ENCODE assay signal across 8 cellular contexts in genomic region chr1:94854458-94855306, GRCh38. TPM values are rescaled to one million over a fixed set of nuclear protein-coding genes. Genes with fewer than 3 reads are reported as not detected.
DNase-seq lines count a peak whose midpoint lies in the region; ATAC-seq lines count a peak whose summit lies in the region.

No MANE protein-coding gene starts in this region.

- H3K36me3 ChIP-seq in esophagus (ENCODE audit: control insufficient read depth in 2 of 2, insufficient read depth in 2 of 2, low read length in 1 of 2): no peaks in the 10 kb centered on the region

- in situ Hi-C loops in Caki2 (cut with HindIII; ENCODE audit: low pct_unique_long_range_greater_than_20kb, low sequenced_read_pairs): no loop called here

- peak; percentile 64 for DNase-seq in Caki2 (ENCODE audit: low read depth)
- peak; percentile 94 for DNase-seq in HT1080 (ENCODE audit: low read depth)
- DNase-seq in NOMO-1 treated with DMSO at 0.1 percent for 48 hours (lab: John Stamatoyannopoulos, UW; ENCODE audit: unreplicated experiment): peak; percentile 78
- DNase-seq in activated CD8-positive, alpha-beta memory T cell treated with anti-CD3 and anti-CD28 coated beads, Interleukin-2, amount 50 U/mL, for 4 hours: peak; percentile 74
- peak; percentile 91 for DNase-seq in mucosa of gallbladder (ENCODE audit: low spot score)
- DNase-seq in stimulated activated CD8-positive, alpha-beta memory T cell treated with anti-CD3 and anti-CD28 coated beads, Interleukin-4, amount 100 ng/mL, for 1 hour (ENCODE audit: low read depth in 2 of 2, low spot score in 1 of 2): peak; percentile 24 to 44

- no peaks in the 10 kb centered on the region for H3K27me3 ChIP-seq in esophagus (ENCODE audit: control insufficient read depth in 1 of 2, insufficient read depth in 2 of 2, low read length in 2 of 2)

- no peaks in the 10 kb centered on the region for H3K4me1 ChIP-seq in esophagus (ENCODE audit: control insufficient read depth in 2 of 2, insufficient read depth in 2 of 2, low read length in 1 of 2)

- no peaks in the 10 kb centered on the region for H3K9me3 ChIP-seq in esophagus (ENCODE audit: control insufficient read depth in 2 of 2, insufficient read depth in 1 of 2, low read depth in 1 of 2, low read length in 1 of 2)

- H3K27ac ChIP-seq in esophagus (ENCODE audit: low read depth in 2 of 2, low read length in 1 of 2): peak overlapping the region; percentile 83 to 89

- ATAC-seq in GM21381 (IDR thresholded peaks at IDR 0.05; ENCODE audit: unreplicated experiment): peak; percentile 97

- WGBS in esophagus, 2 donors: 9 to 14% methylated on average over 20 to 21 of the region's 21 CpGs

- H3K4me3 ChIP-seq in esophagus (ENCODE audit: low read depth in 1 of 2, low read length in 2 of 2): peak overlapping the region; percentile 7 to 34

RNA-seq across cellular contexts. Expression of gene SLC44A3, which starts 34.5 kb away (rescaled TPM):
- total RNA-seq in Caki2 (2014; rRNA removed; shearing (Covaris generic); ENCODE audit: low replicate concordance): 3.1 and 4.4 TPM in 2 replicates
- 0.30 and 0.31 TPM in 2 replicates for total RNA-seq in HT1080 (2014; rRNA removed; shearing (Covaris generic))
- polyA plus RNA-seq in HT1080 (2015; cell fraction: cytosol; rRNA removed): 0.19 and 0.62 TPM in 2 replicates
- polyA plus RNA-seq in HT1080 (2015; cell fraction: nucleus; rRNA removed): 0.53 and 0.76 TPM in 2 replicates
- polyA plus RNA-seq in esophagus: 1 to 10 TPM; 7.0 to 7.4 TPM
- 53.8 TPM for total RNA-seq in mucosa of gallbladder

Comparison
In these comparisons a context has a peak if more than half of its experiments do, and no peak if none do; other contexts are left out.
1. Peak in every context shown above with its lines: DNase-seq, ATAC-seq, H3K4me3 ChIP-seq and H3K27ac ChIP-seq.
2. DNase-seq: peak in every context shown above with its lines; median percentile 94 in HT1080; 91 in mucosa of gallbladder; 78 in NOMO-1 treated with DMSO at 0.1 percent for 48 hours; 74 in activated CD8-positive, alpha-beta memory T cell treated with anti-CD3 and anti-CD28 coated beads, Interleukin-2, amount 50 U/mL, for 4 hours; 64 in Caki2; 34 in stimulated activated CD8-positive, alpha-beta memory T cell treated with anti-CD3 and anti-CD28 coated beads, Interleukin-4, amount 100 ng/mL, for 1 hour.
3. RNA of gene SLC44A3, which starts 34.5 kb away (total RNA-seq): 53.8 TPM in mucosa of gallbladder (single experiment); 3.1 to 4.4 TPM in Caki2 and 0.30 to 0.31 TPM in HT1080; every median in the first group is over 10 times any median in the second.